ENCODE assay signal across 8 cellular contexts in genomic region chr10:46284286-46285229, GRCh38. TPM values are rescaled to one million over a fixed set of nuclear protein-coding genes. Genes with fewer than 3 reads are reported as not detected.
DNase-seq lines count a peak whose midpoint lies in the region; ATAC-seq and TF ChIP-seq lines count a peak whose summit lies in the region.

No MANE protein-coding gene starts in this region.

- ATAC-seq in heart left ventricle (peak; percentile 83 to 96 (median 95)), upper lobe of right lung (peak; percentile 92)

- H3K27ac ChIP-seq in heart left ventricle: peak overlapping the region in 10 of 12 donors; percentile 38 to 83 (median 68)
- H3K27ac ChIP-seq in upper lobe of right lung: peak overlapping the region; percentile 75

- TF ChIP-seq CTCF in heart left ventricle (IDR thresholded peaks at IDR 0.05): no peak
- no peak for TF ChIP-seq CTCF in upper lobe of right lung (IDR thresholded peaks at IDR 0.05)

- peak overlapping the region; percentile 65 to 89 (median 74) for H3K4me3 ChIP-seq in heart left ventricle
- H3K4me3 ChIP-seq in upper lobe of right lung: peak overlapping the region; percentile 75

- DNase-seq in ELR (ENCODE audit: low read depth) (peak; percentile 81), H4 (ENCODE audit: low spot score) (peak; percentile 49), Kasumi-1 (lab: John Stamatoyannopoulos, UW) (peak; percentile 67 to 69), SKM-1 treated with dmso at 0.1 percent for 144 hours (lab: John Stamatoyannopoulos, UW; ENCODE audit: unreplicated experiment) (peak; percentile 76), heart left ventricle (peak; percentile 85 to 92 (median 87)), posterior cingulate gyrus (peak; percentile 58 to 97 (median 82)), upper lobe of right lung (peak; percentile 94)
- DNase-seq in activated naive CD8-positive, alpha-beta T cell treated with anti-CD3 and anti-CD28 coated beads, Interleukin-2, amount 50 U/mL, for 16 hours (ENCODE audit: low read depth, low spot score): peak; percentile 56

- TF ChIP-seq POLR2A in heart left ventricle (IDR thresholded peaks at IDR 0.05): peak in 1 of 2 donors; percentile 47

- H3K27me3 ChIP-seq in heart left ventricle: peaks cover 0 to 2% (median 0%) of the 10 kb centered on the region in 9 donors
- H3K27me3 ChIP-seq in upper lobe of right lung: no peaks in the 10 kb centered on the region

- H3K36me3 ChIP-seq in heart left ventricle (no peaks in the 10 kb centered on the region), upper lobe of right lung (no peaks in the 10 kb centered on the region)

- H3K9me3 ChIP-seq in heart left ventricle: no peaks in the 10 kb centered on the region
- no peaks in the 10 kb centered on the region for H3K9me3 ChIP-seq in upper lobe of right lung

- intact Hi-C loops in heart left ventricle (cut with DNase I) (loop anchor here in 3 of 10 donors (5.0 to 10.0 kb wide), 3 partner anchors 177 to 1098 kb away; partner anchors contain the start of gene ZNF488 (in 1 of the 3)), posterior cingulate gyrus (cut with DNase I) (loop anchor here (5.0 kb wide), 1 partner anchor 177 kb away; no protein-coding TSS in a partner anchor), upper lobe of right lung (cut with DNase I) (no loop called here)

- WGBS in heart left ventricle, 4 donors: 2 to 9% (median 2%) methylated on average over 24 to 82 of the region's 82 CpGs

- peaks cover 0 to 30% (median 15%) of the 10 kb centered on the region in 12 donors for H3K4me1 ChIP-seq in heart left ventricle
- H3K4me1 ChIP-seq in upper lobe of right lung: peaks cover 13% of the 10 kb centered on the region

RNA-seq across cellular contexts. Expression of gene ANTXRL, which starts 2.2 kb away (rescaled TPM):
- total RNA-seq in H4 (2014; rRNA removed; shearing (Covaris generic)): not detected in 2 replicates
- total RNA-seq in heart left ventricle: under 1 TPM in 2 of 9 donors, not detected in 7; 0.42 to 0.90 TPM
- polyA plus RNA-seq in heart left ventricle: under 1 TPM in 1 of 2 donors, not detected in 1; 0.99 TPM
- not detected for total RNA-seq in upper lobe of right lung

Comparison
In these comparisons a context has a peak if more than half of its experiments do, and no peak if none do; other contexts are left out.
1. Peak in every context shown above with its lines: DNase-seq, ATAC-seq, H3K4me3 ChIP-seq and H3K27ac ChIP-seq.